ENCODE assay signal across 1 cellular context in genomic region chr1:206672844-206673758, GRCh38.
TF ChIP-seq lines count a peak whose summit lies in the region.

No MANE protein-coding gene starts in this region.

TF ChIP-seq in K562, 482 proteins besides CTCF, POLR2A, EP300 and RAD21 (continued from another document and continues in another):
- TF ChIP-seq PATZ1 (CRISPR knock-in tag; IDR thresholded peaks at IDR 0.05; ENCODE audit: borderline replicate concordance) (peak; percentile 80; the same call in 1 of the 2 replicates), ZBTB11 (CRISPR knock-in tag; IDR thresholded peaks at IDR 0.05) (peak in 1 of 3 experiments; percentile 88; a peak in 2 of 6 replicates), ZNF76 (CRISPR knock-in tag; IDR thresholded peaks at IDR 0.05; ENCODE audit: borderline replicate concordance) (0 out of 2 replicates have a peak, but pooled peaks have one; percentile 42), PCBP2 (IDR thresholded peaks at IDR 0.05; ENCODE audit: low read depth, low read length, poor library complexity, severe bottlenecking) (no peak), ETV5 (CRISPR knock-in tag; IDR thresholded peaks at IDR 0.05; ENCODE audit: low read depth) (peak; percentile 78; the same call in 1 of the 2 replicates), ZNF280B (CRISPR knock-in tag; IDR thresholded peaks at IDR 0.05) (no peak), ZSCAN32 (CRISPR knock-in tag; IDR thresholded peaks at IDR 0.05) (0 out of 2 replicates have a peak, but pooled peaks have one; percentile 36), RBM15 (IDR thresholded peaks at IDR 0.05; ENCODE audit: insufficient read depth, low read length) (no peak), TARDBP (IDR thresholded peaks at IDR 0.05) (peak; percentile 60; the same call in 1 of the 2 replicates), GATAD2A (IDR thresholded peaks at IDR 0.05) (peak; percentile 86; the same call in 1 of the 2 replicates), FOXA1 (IDR thresholded peaks at IDR 0.05; ENCODE audit: borderline replicate concordance) (no peak), SNRNP70 (optimal IDR thresholded peaks at IDR 0.05; ENCODE audit: low read depth, low read length) (no peak), HNRNPL (IDR thresholded peaks at IDR 0.05; ENCODE audit: low read depth, low read length) (no peak), ZNF354B (CRISPR knock-in tag; IDR thresholded peaks at IDR 0.05) (0 out of 2 replicates have a peak, but pooled peaks have one; percentile 37), E2F8 (IDR thresholded peaks at IDR 0.05; ENCODE audit: low read depth, partially characterized antibody) (peak; percentile 45), ZBTB8A (IDR thresholded peaks at IDR 0.05; ENCODE audit: partially characterized antibody) (no peak), E2F6 (IDR thresholded peaks at IDR 0.05; ENCODE audit: borderline replicate concordance in 1 of 2, extremely low read depth in 1 of 2, insufficient read depth in 1 of 2, insufficient read length in 1 of 2, low read depth in 1 of 2, low read length in 1 of 2, poor library complexity in 1 of 2, severe bottlenecking in 1 of 2) (peak; percentile 38 to 64), CREM (IDR thresholded peaks at IDR 0.05; ENCODE audit: low read depth) (peak; percentile 79), TCF3 (CRISPR knock-in tag; IDR thresholded peaks at IDR 0.05) (peak; percentile 99), TFE3 (CRISPR knock-in tag; IDR thresholded peaks at IDR 0.05) (peak; percentile 53), ZNF316 (IDR thresholded peaks at IDR 0.05) (no peak), ZFX (CRISPR knock-in tag; IDR thresholded peaks at IDR 0.05) (peak; percentile 41; the same call in 1 of the 2 replicates), CHAMP1 (IDR thresholded peaks at IDR 0.05) (peak; percentile 94), COPS2 (conservative IDR thresholded peaks at IDR 0.05) (no peak), NFATC3 (IDR thresholded peaks at IDR 0.05) (peak; percentile 62; the same call in 1 of the 2 replicates), SREBF1 (IDR thresholded peaks at IDR 0.05; ENCODE audit: borderline replicate concordance, low read depth, low read length) (no peak), KAT7 (CRISPR knock-in tag; IDR thresholded peaks at IDR 0.05; ENCODE audit: borderline replicate concordance) (0 out of 2 replicates have a peak, but pooled peaks have one; percentile 25), THAP7 (CRISPR knock-in tag; IDR thresholded peaks at IDR 0.05) (no peak), YY1 (IDR thresholded peaks at IDR 0.05; ENCODE audit: borderline replicate concordance in 1 of 3, control insufficient read depth in 1 of 3, extremely low read depth in 1 of 3, insufficient read depth in 3 of 3, insufficient read length in 1 of 3, insufficient replicate concordance in 2 of 3, low read depth in 1 of 3, low read length in 2 of 3) (peak; percentile 47 to 94 (median 76)), HCFC1 (IDR thresholded peaks at IDR 0.05; ENCODE audit: low read depth, low read length) (no peak), GABPB1 (CRISPR knock-in tag; IDR thresholded peaks at IDR 0.05) (0 out of 2 replicates have a peak, but pooled peaks have one; percentile 16), ZNF668 (CRISPR knock-in tag; IDR thresholded peaks at IDR 0.05) (no peak), DPF2 (IDR thresholded peaks at IDR 0.05) (peak; percentile 100), NR4A1 (CRISPR knock-in tag; IDR thresholded peaks at IDR 0.05) (peak; percentile 87; the same call in 1 of the 2 replicates), NR4A1 (tag; IDR thresholded peaks at IDR 0.05) (peak; percentile 75; the same call in 1 of the 2 replicates), MNT (conservative IDR thresholded peaks at IDR 0.05) (peak; percentile 68 to 85), ZNF77 (CRISPR knock-in tag; IDR thresholded peaks at IDR 0.05) (no peak), ZNF655 (CRISPR knock-in tag; IDR thresholded peaks at IDR 0.05) (no peak), RCOR1 (IDR thresholded peaks at IDR 0.05; ENCODE audit: borderline replicate concordance in 1 of 2, low read depth in 2 of 2, low read length in 2 of 2) (peak; percentile 68 to 93; a peak in 3 of 4 replicates)
